Comparison of ENCODE assay signal across 38 cellular contexts in the genomic region with DNA sequence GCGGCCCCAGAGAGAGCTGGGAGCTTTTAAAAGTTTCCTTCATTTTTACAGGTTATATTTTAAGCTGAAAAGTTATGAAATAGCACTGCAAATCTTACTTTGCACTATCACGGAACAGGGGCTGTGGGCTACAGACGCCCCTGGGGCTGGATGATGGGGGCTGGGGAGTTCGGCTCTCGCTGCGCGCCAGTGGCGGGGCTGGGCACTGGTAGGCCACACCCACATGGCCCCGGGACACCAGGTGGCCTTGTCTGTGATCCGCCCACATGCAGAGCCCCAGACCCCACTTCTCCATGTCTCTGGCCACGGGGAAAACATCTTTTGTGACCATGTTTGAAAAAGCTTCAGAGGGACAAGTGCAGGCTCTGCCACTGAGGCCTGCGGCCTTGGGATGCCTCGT.
"Had no signal": no experiment of that assay in that cellular context is flagged by ENCODE, and none has a peak within 500 bp of the region (broad histone marks: within the 10 kb centered on the region; RNA-seq: fewer than 3 reads in every experiment).

No MANE protein-coding gene starts in this region.

- H3K9me3 ChIP-seq: ascending aorta had no signal

- H3K27me3 Mint-ChIP-seq: activated B cell treated with CpG ODN at 0.5 μM for 24 hours; activated CD4-positive, alpha-beta memory T cell treated with anti-CD3 and anti-CD28 coated beads for 36 hours; activated CD4-positive, alpha-beta T cell treated with anti-CD3 and anti-CD28 coated beads, Interleukin-2, amount 10 ng/mL, durations not matched to agents 24 days and 14 days; activated CD8-positive, alpha-beta T cell treated with anti-CD3 and anti-CD28 coated beads for 36 hours; activated naive CD4-positive, alpha-beta T cell treated with anti-CD3 and anti-CD28 coated beads, Interleukin-2, amount 10 ng/mL, durations not matched to agents 7 days and 5 days; activated naive CD4-positive, alpha-beta T cell treated with anti-CD3 and anti-CD28 coated beads, Interleukin-2, amount 50 U/mL, for 24 hours; activated naive CD8-positive, alpha-beta T cell; activated naive CD8-positive, alpha-beta T cell treated with anti-CD3 and anti-CD28 coated beads, Interleukin-2, amount 10 ng/mL, durations not matched to agents 7 days and 5 days; activated naive CD8-positive, alpha-beta T cell treated with anti-CD3 and anti-CD28 coated beads, Interleukin-2, amount 50 U/mL, for 24 hours; activated T-helper 17 cell treated with anti-CD3 and anti-CD28 coated beads, Interleukin-2, amount 50 U/mL, for 72 hours; brain; central memory CD8-positive, alpha-beta T cell had no signal

- H3K36me3 Mint-ChIP-seq: activated CD4-positive, alpha-beta memory T cell treated with anti-CD3 and anti-CD28 coated beads for 36 hours; activated naive CD4-positive, alpha-beta T cell treated with anti-CD3 and anti-CD28 coated beads, Interleukin-2, amount 10 ng/mL, durations not matched to agents 7 days and 5 days; activated naive CD8-positive, alpha-beta T cell; activated naive CD8-positive, alpha-beta T cell treated with anti-CD3 and anti-CD28 coated beads, Interleukin-2, amount 10 ng/mL, durations not matched to agents 7 days and 5 days had no signal

- H3K27ac Mint-ChIP-seq: activated B cell treated with CpG ODN at 0.5 μM for 24 hours; activated CD4-positive, alpha-beta memory T cell treated with anti-CD3 and anti-CD28 coated beads for 36 hours; activated CD4-positive, alpha-beta T cell treated with anti-CD3 and anti-CD28 coated beads, Interleukin-2, amount 10 ng/mL, durations not matched to agents 24 days and 14 days; activated CD8-positive, alpha-beta T cell treated with anti-CD3 and anti-CD28 coated beads for 36 hours; activated naive CD4-positive, alpha-beta T cell treated with anti-CD3 and anti-CD28 coated beads, Interleukin-2, amount 10 ng/mL, durations not matched to agents 7 days and 5 days; activated naive CD4-positive, alpha-beta T cell treated with anti-CD3 and anti-CD28 coated beads, Interleukin-2, amount 50 U/mL, for 24 hours; activated naive CD8-positive, alpha-beta T cell; activated naive CD8-positive, alpha-beta T cell treated with anti-CD3 and anti-CD28 coated beads, Interleukin-2, amount 10 ng/mL, durations not matched to agents 7 days and 5 days; activated naive CD8-positive, alpha-beta T cell treated with anti-CD3 and anti-CD28 coated beads, Interleukin-2, amount 50 U/mL, for 24 hours; activated T-cell treated with anti-CD3 and anti-CD28 coated beads, Interleukin-2, amount 50 U/mL, for 72 hours; activated T-helper 1 cell treated with anti-CD3 and anti-CD28 coated beads, Interleukin-12 subunit alpha, Interleukin-12 subunit beta, Interleukin-2, Interleukin-4 antibody, amounts not matched to agents 30 ng/mL and 10 ng/mL and 1 ng/mL, durations not matched to agents 14 hours and 24 hours and 36 hours; activated T-helper 17 cell treated with anti-CD3 and anti-CD28 coated beads, Interleukin-2, amount 50 U/mL, for 72 hours; T-helper 1 cell treated with Interleukin-12 subunit alpha and Interleukin-12 subunit beta and Interleukin-4 antibody, amounts not matched to agents 30 μg/mL and 1 μg/mL, for 36 hours; T-helper 2 cell treated with Interferon-gamma antibody and Interleukin-4, amounts not matched to agents 5 μg/mL and 100 μg/mL, for 36 hours had no signal

- DNase-seq: activated B cell treated with CpG ODN at 0.5 μM for 24 hours; activated CD4-positive, alpha-beta memory T cell treated with anti-CD3 and anti-CD28 coated beads for 36 hours; activated CD4-positive, alpha-beta T cell treated with anti-CD3 and anti-CD28 coated beads for 4 hours; activated CD4-positive, alpha-beta T cell treated with anti-CD3 and anti-CD28 coated beads, Interleukin-2, amount 10 ng/mL, durations not matched to agents 24 days and 14 days; activated CD4-positive, alpha-beta T cell treated with anti-CD3 and anti-CD28 coated beads, Interleukin-2, amount 50 U/mL, for 1 hour; activated CD4-positive, alpha-beta T cell treated with anti-CD3 and anti-CD28 coated beads, Interleukin-2, amount 50 U/mL, for 4 hours; activated CD4-positive, CD25-positive, alpha-beta regulatory T cell treated with anti-CD3 and anti-CD28 coated beads, Interleukin-2, amount 50 U/mL, for 72 hours; activated CD8-positive, alpha-beta memory T cell treated with anti-CD3 and anti-CD28 coated beads, Interleukin-2, amount 50 U/mL, for 4 hours; activated CD8-positive, alpha-beta T cell treated with anti-CD3 and anti-CD28 coated beads for 36 hours; activated effector memory CD4-positive, alpha-beta T cell treated with anti-CD3 and anti-CD28 coated beads, Interleukin-2, amount 50 U/mL, for 16 hours; activated naive CD4-positive, alpha-beta T cell treated with anti-CD3 and anti-CD28 coated beads, Interleukin-2, amount 10 ng/mL, durations not matched to agents 7 days and 5 days; activated naive CD4-positive, alpha-beta T cell treated with Interleukin-2 at 50 U/mL for 16 hours; activated naive CD8-positive, alpha-beta T cell treated with anti-CD3 and anti-CD28 coated beads, Interleukin-2, amount 10 ng/mL, durations not matched to agents 7 days and 5 days; activated naive CD8-positive, alpha-beta T cell treated with anti-CD3 and anti-CD28 coated beads, Interleukin-2, amount 50 U/mL, for 24 hours; activated T-cell treated with anti-CD3 and anti-CD28 coated beads for 4 hours; activated T-cell treated with anti-CD3 and anti-CD28 coated beads, Interleukin-2, amount 50 U/mL, for 1 hour; activated T-cell treated with anti-CD3 and anti-CD28 coated beads, Interleukin-2, amount 50 U/mL, for 4 hours; activated T-cell treated with anti-CD3 and anti-CD28 coated beads, Interleukin-2, amount 50 U/mL, for 72 hours; amygdala; anterior cingulate cortex; caudate nucleus; cerebellar nuclear complex; T-helper 1 cell; T-helper 2 cell; T-helper 9 cell had no signal

- H3K4me3 Mint-ChIP-seq: activated B cell treated with CpG ODN at 0.5 μM for 24 hours; activated CD4-positive, alpha-beta memory T cell treated with anti-CD3 and anti-CD28 coated beads for 36 hours; activated CD4-positive, alpha-beta T cell treated with anti-CD3 and anti-CD28 coated beads, Interleukin-2, amount 10 ng/mL, durations not matched to agents 24 days and 14 days; activated CD8-positive, alpha-beta T cell treated with anti-CD3 and anti-CD28 coated beads for 36 hours; activated naive CD4-positive, alpha-beta T cell treated with anti-CD3 and anti-CD28 coated beads, Interleukin-2, amount 10 ng/mL, durations not matched to agents 7 days and 5 days; activated naive CD4-positive, alpha-beta T cell treated with anti-CD3 and anti-CD28 coated beads, Interleukin-2, amount 50 U/mL, for 24 hours; activated naive CD8-positive, alpha-beta T cell; activated naive CD8-positive, alpha-beta T cell treated with anti-CD3 and anti-CD28 coated beads, Interleukin-2, amount 10 ng/mL, durations not matched to agents 7 days and 5 days; activated naive CD8-positive, alpha-beta T cell treated with anti-CD3 and anti-CD28 coated beads, Interleukin-2, amount 50 U/mL, for 24 hours; activated T-cell treated with anti-CD3 and anti-CD28 coated beads, Interleukin-2, amount 50 U/mL, for 4 hours; activated T-cell treated with anti-CD3 and anti-CD28 coated beads, Interleukin-2, amount 50 U/mL, for 72 hours; activated T-helper 1 cell treated with anti-CD3 and anti-CD28 coated beads, Interleukin-12 subunit alpha, Interleukin-12 subunit beta, Interleukin-2, Interleukin-4 antibody, amounts not matched to agents 30 ng/mL and 10 ng/mL and 1 ng/mL, durations not matched to agents 14 hours and 24 hours and 36 hours; activated T-helper 17 cell treated with anti-CD3 and anti-CD28 coated beads, Interleukin-2, amount 50 U/mL, for 72 hours; brain; central memory CD8-positive, alpha-beta T cell; T-helper 1 cell treated with Interleukin-12 subunit alpha and Interleukin-12 subunit beta and Interleukin-4 antibody, amounts not matched to agents 30 μg/mL and 1 μg/mL, for 36 hours; T-helper 2 cell treated with Interferon-gamma antibody and Interleukin-4, amounts not matched to agents 5 μg/mL and 100 μg/mL, for 36 hours had no signal

- H3K36me3 ChIP-seq: ascending aorta, cardiac muscle cell had no signal

- H3K4me3 ChIP-seq: ascending aorta, cardiac muscle cell had no signal

- H3K4me1 Mint-ChIP-seq: activated CD4-positive, alpha-beta T cell treated with anti-CD3 and anti-CD28 coated beads, Interleukin-2, amount 10 ng/mL, durations not matched to agents 24 days and 14 days; activated naive CD4-positive, alpha-beta T cell treated with anti-CD3 and anti-CD28 coated beads, Interleukin-2, amount 10 ng/mL, durations not matched to agents 7 days and 5 days; activated naive CD8-positive, alpha-beta T cell treated with anti-CD3 and anti-CD28 coated beads, Interleukin-2, amount 10 ng/mL, durations not matched to agents 7 days and 5 days; activated naive CD8-positive, alpha-beta T cell treated with anti-CD3 and anti-CD28 coated beads, Interleukin-2, amount 50 U/mL, for 24 hours; activated T-helper 17 cell treated with anti-CD3 and anti-CD28 coated beads, Interleukin-2, amount 50 U/mL, for 72 hours had no signal

- H3K9me3 Mint-ChIP-seq: activated B cell treated with CpG ODN at 0.5 μM for 24 hours; activated CD4-positive, alpha-beta memory T cell treated with anti-CD3 and anti-CD28 coated beads for 36 hours; activated CD4-positive, alpha-beta T cell treated with anti-CD3 and anti-CD28 coated beads, Interleukin-2, amount 10 ng/mL, durations not matched to agents 24 days and 14 days; activated CD8-positive, alpha-beta T cell treated with anti-CD3 and anti-CD28 coated beads for 36 hours; activated naive CD4-positive, alpha-beta T cell treated with anti-CD3 and anti-CD28 coated beads, Interleukin-2, amount 10 ng/mL, durations not matched to agents 7 days and 5 days; activated naive CD4-positive, alpha-beta T cell treated with anti-CD3 and anti-CD28 coated beads, Interleukin-2, amount 50 U/mL, for 24 hours; activated naive CD8-positive, alpha-beta T cell treated with anti-CD3 and anti-CD28 coated beads, Interleukin-2, amount 10 ng/mL, durations not matched to agents 7 days and 5 days; activated naive CD8-positive, alpha-beta T cell treated with anti-CD3 and anti-CD28 coated beads, Interleukin-2, amount 50 U/mL, for 24 hours; activated T-cell treated with anti-CD3 and anti-CD28 coated beads, Interleukin-2, amount 50 U/mL, for 4 hours; activated T-cell treated with anti-CD3 and anti-CD28 coated beads, Interleukin-2, amount 50 U/mL, for 72 hours; activated T-helper 1 cell treated with anti-CD3 and anti-CD28 coated beads, Interleukin-12 subunit alpha, Interleukin-12 subunit beta, Interleukin-2, Interleukin-4 antibody, amounts not matched to agents 30 ng/mL and 10 ng/mL and 1 ng/mL, durations not matched to agents 14 hours and 24 hours and 36 hours; activated T-helper 17 cell treated with anti-CD3 and anti-CD28 coated beads, Interleukin-2, amount 50 U/mL, for 72 hours; central memory CD8-positive, alpha-beta T cell; T-helper 1 cell treated with Interleukin-12 subunit alpha and Interleukin-12 subunit beta and Interleukin-4 antibody, amounts not matched to agents 30 μg/mL and 1 μg/mL, for 36 hours; T-helper 2 cell treated with Interferon-gamma antibody and Interleukin-4, amounts not matched to agents 5 μg/mL and 100 μg/mL, for 36 hours had no signal

- H3K27ac ChIP-seq: ascending aorta, cardiac muscle cell, VCaP had no signal

- FAIRE-seq: bronchial epithelial cell, TTC549 had no signal

- H3K27me3 ChIP-seq: ascending aorta, cardiac muscle cell had no signal

- ATAC-seq: activated CD8-positive, alpha-beta T cell treated with anti-CD3 and anti-CD28 coated beads for 36 hours; activated naive CD8-positive, alpha-beta T cell treated with anti-CD3 and anti-CD28 coated beads, Interleukin-2, amount 50 U/mL, for 24 hours; activated T-cell treated with anti-CD3 and anti-CD28 coated beads, Interleukin-2, amount 50 U/mL, for 4 hours; activated T-cell treated with anti-CD3 and anti-CD28 coated beads, Interleukin-2, amount 50 U/mL, for 72 hours; activated T-helper 17 cell treated with anti-CD3 and anti-CD28 coated beads, Interleukin-2, amount 50 U/mL, for 72 hours had no signal
